8 cellular contexts compared by ENCODE assay signal in genomic region chr15:74958320-74958907, GRCh38. TPM values are rescaled to one million over a fixed set of nuclear protein-coding genes. Genes with fewer than 3 reads are reported as not detected.
A peak's percentile ranks its signal among the peaks of the same experiment; 100 is the strongest.
DNase-seq lines count a peak whose midpoint lies in the region; ATAC-seq, FAIRE-seq and TF ChIP-seq lines count a peak whose summit lies in the region.

No MANE protein-coding gene starts in this region.

- H3K27me3 ChIP-seq in BLaER1 (peaks cover 72% of the 10 kb centered on the region), HUES6 (ENCODE audit: control insufficient read depth, insufficient read depth, low read length) (peaks cover 58% of the 10 kb centered on the region), HepG2 (ENCODE audit: control insufficient read depth in 1 of 2, insufficient read depth in 2 of 2, low read length in 2 of 2) (peaks cover 5 to 70% of the 10 kb centered on the region in 2 experiments; a peak in 4 of 5 replicates), thyroid gland (no peaks in the 10 kb centered on the region)

- no peak for TF ChIP-seq RAD21 in HepG2 (CRISPR knock-in tag; IDR thresholded peaks at IDR 0.05)

- H4K20me1 ChIP-seq in BLaER1, result peaks cover 32% of the 10 kb centered on the region
- H4K20me1 ChIP-seq in HepG2 (ENCODE audit: insufficient read depth, low read length), result no peaks in the 10 kb centered on the region

- no peak for TF ChIP-seq CTCF in choroid plexus epithelial cell (conservative IDR thresholded peaks at IDR 0.05; ENCODE audit: low read depth, low read length)
- TF ChIP-seq CTCF in HepG2 (CRISPR knock-in tag; IDR thresholded peaks at IDR 0.05), result 0 out of 2 replicates have a peak, but pooled peaks have one; percentile 14
- TF ChIP-seq CTCF in thyroid gland (IDR thresholded peaks at IDR 0.05), result peak in 5 of 6 experiments; percentile 24 to 49 (median 47)

- no peaks in the 10 kb centered on the region for H3K36me3 ChIP-seq in BLaER1
- no peaks in the 10 kb centered on the region for H3K36me3 ChIP-seq in HUES6 (ENCODE audit: control insufficient read depth, insufficient read depth, low read length)
- H3K36me3 ChIP-seq in HepG2 (replicated peaks in 1 of 2; ENCODE audit: control insufficient read depth in 1 of 2, insufficient read depth in 2 of 2, low read length in 2 of 2), result no peaks in the 10 kb centered on the region
- H3K36me3 ChIP-seq in thyroid gland, result no peaks in the 10 kb centered on the region

- peak overlapping the region; percentile 19; the same call in 1 of the 2 replicates for H3K4me2 ChIP-seq in BLaER1
- peak overlapping the region; percentile 97 for H3K4me2 ChIP-seq in HepG2 (ENCODE audit: low read depth, low read length)

- H3K4me1 ChIP-seq in BLaER1, result peaks cover 46% of the 10 kb centered on the region
- peaks cover 36% of the 10 kb centered on the region for H3K4me1 ChIP-seq in HUES6 (ENCODE audit: control insufficient read depth, insufficient read depth, low read length)
- peaks cover 18% of the 10 kb centered on the region for H3K4me1 ChIP-seq in HepG2 (ENCODE audit: insufficient read depth, low read length)
- peaks cover 55 to 65% of the 10 kb centered on the region in 2 donors for H3K4me1 ChIP-seq in thyroid gland

- H3K79me2 ChIP-seq in HepG2 (ENCODE audit: insufficient read depth, low read length), result no peaks in the 10 kb centered on the region

- H3K9me3 ChIP-seq in BLaER1, result peaks cover 6% of the 10 kb centered on the region; the same call in 1 of the 2 replicates
- no peaks in the 10 kb centered on the region for H3K9me3 ChIP-seq in HUES6 (ENCODE audit: control insufficient read depth, insufficient read depth, low read depth, low read length)
- H3K9me3 ChIP-seq in HepG2 (ENCODE audit: low read length), result no peaks in the 10 kb centered on the region
- no peaks in the 10 kb centered on the region for H3K9me3 ChIP-seq in thyroid gland

- in situ Hi-C loops in HepG2 (cut with HindIII; ENCODE audit: extremely low pct_ligation_motif_present, low pct_unique_long_range_greater_than_20kb), result loop anchor here (10.0 kb wide), 2 partner anchors 184 to 324 kb away; no protein-coding TSS in a partner anchor

- H3K27ac ChIP-seq in BLaER1 (no peak overlapping the region), HUES6 (ENCODE audit: low read depth, low read length) (no peak overlapping the region), HepG2 (ENCODE audit: extremely low read length, insufficient read depth, low read length) (no peak overlapping the region), thyroid gland (peak overlapping the region; percentile 24 to 97 (median 61))

- FAIRE-seq in HepG2 (lab: Jason Lieb, UNC), result peak; percentile 73

- H3K4me3 ChIP-seq in BLaER1 (no peak overlapping the region), HUES6 (ENCODE audit: low read depth, low read length) (peak overlapping the region; percentile 69), choroid plexus epithelial cell (ENCODE audit: low read depth, low read length) (peak overlapping the region; percentile 50), HepG2 (replicated peaks in 1 of 3; ENCODE audit: insufficient read depth in 1 of 3, low read depth in 2 of 3, low read length in 3 of 3) (peak overlapping the region; percentile 56 to 78 (median 63)), thyroid gland (replicated peaks in 1 of 3) (peak overlapping the region; percentile 25 to 90 (median 39))

- TF ChIP-seq EP300 in HepG2 (IDR thresholded peaks at IDR 0.05; ENCODE audit: low read depth in 2 of 2, low read length in 2 of 2), result no peak
- no peak for TF ChIP-seq EP300 in HepG2 (CRISPR knock-in tag; IDR thresholded peaks at IDR 0.05; ENCODE audit: borderline replicate concordance)

- ATAC-seq in HepG2, result peak; percentile 75

- CTCF ChIA-PET in HepG2 (lab: Yijun Ruan, JAX; ENCODE audit: low intra/inter-chr PET ratio, low total read pairs), result no interaction called here

- 0% methylated on average over 7 of the region's 28 CpGs for whole genome bisulfite sequencing in HepG2 (ENCODE audit: low lambda C conversion rate)
- WGBS in thyroid gland, 2 donors, result 3% methylated on average over 21 to 27 of the region's 28 CpGs

- H3K9ac ChIP-seq in BLaER1 (no peak overlapping the region), HUES6 (ENCODE audit: low read length) (peak overlapping the region; percentile 37), HepG2 (ENCODE audit: insufficient read depth, low read depth, low read length) (peak overlapping the region; percentile 58; the same call in 1 of the 2 replicates)

- DNase-seq in choroid plexus epithelial cell (ENCODE audit: low read depth) (no peak), HepG2 (ENCODE audit: low spot score) (peak; percentile 68), thyroid gland (peak; percentile 71 to 77), RPMI8226 (no peak), NCI-H345 (lab: John Stamatoyannopoulos, UW) (no peak), NCI-H1092 treated with DMSO at 0.1 percent for 48 hours (lab: John Stamatoyannopoulos, UW) (no peak)

- no peak for TF ChIP-seq POLR2A in HepG2 (IDR thresholded peaks at IDR 0.05; ENCODE audit: insufficient read depth in 1 of 2, low read depth in 2 of 2, low read length in 2 of 2)
- TF ChIP-seq POLR2A in thyroid gland (IDR thresholded peaks at IDR 0.05), result peak in 1 of 2 donors; percentile 43

- intact Hi-C loops in HepG2 (cut with micrococcal nuclease; ENCODE audit: unreplicated experiment), result no loop called here
- intact Hi-C loops in thyroid gland (cut with DNase I), result loop anchor here (5.0 to 10.0 kb wide), 2 partner anchors 54 to 326 kb away; partner anchors contain the start of gene FAM219B

- no TSS peak for BruUV-seq in HepG2 (replicated peaks; lab: Mats Ljungman, UMichigan)

- POLR2A ChIA-PET in HepG2 (lab: Yijun Ruan, JAX), result no interaction called here

- no peak overlapping the region for H2AFZ ChIP-seq in HepG2 (ENCODE audit: low read length)

RNA-seq across cellular contexts. Expression of gene RPP25, which starts 1.8 kb away (rescaled TPM):
- total RNA-seq in HepG2 (2016; rRNA removed; fragmentation: Illumina TruSeq; extraction: Trizol), result 0.08 and 0.11 TPM in 2 replicates
- total RNA-seq in HepG2 (2016; cell fraction: cytosol; rRNA removed; fragmentation: Illumina TruSeq; extraction: Trizol; ENCODE audit: low read depth), result not detected in 2 replicates
- 0.09 and 0.16 TPM in 2 replicates for total RNA-seq in HepG2 (2016; cell fraction: insoluble cytoplasmic fraction; rRNA removed; fragmentation: Illumina TruSeq; extraction: Trizol)
- total RNA-seq in HepG2 (2016; cell fraction: membrane; rRNA removed; fragmentation: Illumina TruSeq; extraction: Trizol), result 0.12 and 0.14 TPM in 2 replicates
- total RNA-seq in HepG2 (2016; cell fraction: nucleus; rRNA removed; fragmentation: Illumina TruSeq; extraction: Trizol), result not detected in 2 replicates
- polyA plus RNA-seq in HepG2 (2011; rRNA removed), result 0.04 and 0.05 TPM in 2 replicates
- polyA plus RNA-seq in HepG2 (2011; cell fraction: cytosol; rRNA removed), result 0.09 and 0.12 TPM in 2 replicates
- polyA plus RNA-seq in HepG2 (2011; cell fraction: nucleus; rRNA removed), result 0.07 and 0.11 TPM in 2 replicates
- polyA plus RNA-seq in HepG2 (2012), result 0.07 TPM in 1 of 2 replicates, not detected in the other
- polyA plus RNA-seq in HepG2 (2016; cell fraction: cytosol; fragmentation: Illumina TruSeq; extraction: Trizol; ENCODE audit: low read depth), result 0.08 TPM in 1 of 2 replicates, not detected in the other
- polyA plus RNA-seq in HepG2 (2016; cell fraction: insoluble cytoplasmic fraction; fragmentation: Illumina TruSeq; extraction: Trizol; ENCODE audit: low read depth), result 0.08 TPM in 1 of 2 replicates, not detected in the other
- polyA plus RNA-seq in HepG2 (2016; cell fraction: membrane; fragmentation: Illumina TruSeq; extraction: Trizol; ENCODE audit: low read depth), result 0.08 TPM in 1 of 2 replicates, not detected in the other
- 0.15 TPM in 2 replicates for polyA plus RNA-seq in HepG2 (2016; cell fraction: nucleus; fragmentation: Illumina TruSeq; extraction: Trizol; ENCODE audit: insufficient read depth, low read depth)
- polyA minus RNA-seq in HepG2 (2011; rRNA and poly(A)+ RNA removed; ENCODE audit: low replicate concordance), result 0.22 and 25.9 TPM in 2 replicates
- polyA minus RNA-seq in HepG2 (2011; cell fraction: cytosol; rRNA and poly(A)+ RNA removed), result 0.30 and 0.62 TPM in 2 replicates
- polyA minus RNA-seq in HepG2 (2011; cell fraction: nucleus; rRNA and poly(A)+ RNA removed), result 0.25 and 0.26 TPM in 2 replicates
- total RNA-seq in thyroid gland, result 10 to 100 TPM; 14.2 to 23.1 (median 16.4) TPM

RNA-seq across cellular contexts. Expression of gene COX5A, which starts 20.5 kb away (rescaled TPM):
- total RNA-seq in HepG2 (2016; rRNA removed; fragmentation: Illumina TruSeq; extraction: Trizol) (217 and 218 TPM in 2 replicates), thyroid gland (100 to 1,000 TPM; 103 to 235 (median 166) TPM)
- total RNA-seq in HepG2 (2016; cell fraction: cytosol; rRNA removed; fragmentation: Illumina TruSeq; extraction: Trizol; ENCODE audit: low read depth), result 117 and 120 TPM in 2 replicates
- 207 and 224 TPM in 2 replicates for total RNA-seq in HepG2 (2016; cell fraction: insoluble cytoplasmic fraction; rRNA removed; fragmentation: Illumina TruSeq; extraction: Trizol)
- total RNA-seq in HepG2 (2016; cell fraction: membrane; rRNA removed; fragmentation: Illumina TruSeq; extraction: Trizol), result 128 and 130 TPM in 2 replicates
- 98.7 and 101 TPM in 2 replicates for total RNA-seq in HepG2 (2016; cell fraction: nucleus; rRNA removed; fragmentation: Illumina TruSeq; extraction: Trizol)
- polyA plus RNA-seq in HepG2 (2011; rRNA removed), result 132 and 158 TPM in 2 replicates
- 156 and 163 TPM in 2 replicates for polyA plus RNA-seq in HepG2 (2011; cell fraction: cytosol; rRNA removed)
- polyA plus RNA-seq in HepG2 (2011; cell fraction: nucleus; rRNA removed), result 70.3 and 75.2 TPM in 2 replicates
- 264 and 279 TPM in 2 replicates for polyA plus RNA-seq in HepG2 (2012)
- 273 and 293 TPM in 2 replicates for polyA plus RNA-seq in HepG2 (2016; cell fraction: cytosol; fragmentation: Illumina TruSeq; extraction: Trizol; ENCODE audit: low read depth)
- 379 and 384 TPM in 2 replicates for polyA plus RNA-seq in HepG2 (2016; cell fraction: insoluble cytoplasmic fraction; fragmentation: Illumina TruSeq; extraction: Trizol; ENCODE audit: low read depth)
- polyA plus RNA-seq in HepG2 (2016; cell fraction: membrane; fragmentation: Illumina TruSeq; extraction: Trizol; ENCODE audit: low read depth), result 251 and 264 TPM in 2 replicates
- polyA plus RNA-seq in HepG2 (2016; cell fraction: nucleus; fragmentation: Illumina TruSeq; extraction: Trizol; ENCODE audit: insufficient read depth, low read depth), result 250 and 258 TPM in 2 replicates
- polyA minus RNA-seq in HepG2 (2011; rRNA and poly(A)+ RNA removed; ENCODE audit: low replicate concordance), result 21.4 and 51.3 TPM in 2 replicates
- 76.2 and 81.5 TPM in 2 replicates for polyA minus RNA-seq in HepG2 (2011; cell fraction: cytosol; rRNA and poly(A)+ RNA removed)
- 23.3 and 29.7 TPM in 2 replicates for polyA minus RNA-seq in HepG2 (2011; cell fraction: nucleus; rRNA and poly(A)+ RNA removed)

RNA-seq across cellular contexts. Expression of gene SCAMP5, which starts 36.9 kb away (rescaled TPM):
- total RNA-seq in HepG2 (2016; rRNA removed; fragmentation: Illumina TruSeq; extraction: Trizol) (31.1 and 34.3 TPM in 2 replicates), thyroid gland (10 to 100 TPM in 2 of 4 donors, 1 to 10 TPM in 2; 7.6 to 16.7 (median 10.1) TPM)
- total RNA-seq in HepG2 (2016; cell fraction: cytosol; rRNA removed; fragmentation: Illumina TruSeq; extraction: Trizol; ENCODE audit: low read depth), result 18.1 and 20.2 TPM in 2 replicates
- 28.9 and 30.0 TPM in 2 replicates for total RNA-seq in HepG2 (2016; cell fraction: insoluble cytoplasmic fraction; rRNA removed; fragmentation: Illumina TruSeq; extraction: Trizol)
- total RNA-seq in HepG2 (2016; cell fraction: membrane; rRNA removed; fragmentation: Illumina TruSeq; extraction: Trizol), result 51.8 and 60.3 TPM in 2 replicates
- 18.6 and 23.6 TPM in 2 replicates for total RNA-seq in HepG2 (2016; cell fraction: nucleus; rRNA removed; fragmentation: Illumina TruSeq; extraction: Trizol)
- 49.0 and 58.1 TPM in 2 replicates for polyA plus RNA-seq in HepG2 (2011; rRNA removed)
- 46.5 and 47.4 TPM in 2 replicates for polyA plus RNA-seq in HepG2 (2011; cell fraction: cytosol; rRNA removed)
- polyA plus RNA-seq in HepG2 (2011; cell fraction: nucleus; rRNA removed), result 39.9 and 45.6 TPM in 2 replicates
- polyA plus RNA-seq in HepG2 (2012), result 23.3 and 23.6 TPM in 2 replicates
- 30.8 and 37.6 TPM in 2 replicates for polyA plus RNA-seq in HepG2 (2016; cell fraction: cytosol; fragmentation: Illumina TruSeq; extraction: Trizol; ENCODE audit: low read depth)
- 43.3 and 47.6 TPM in 2 replicates for polyA plus RNA-seq in HepG2 (2016; cell fraction: insoluble cytoplasmic fraction; fragmentation: Illumina TruSeq; extraction: Trizol; ENCODE audit: low read depth)
- 77.2 and 78.4 TPM in 2 replicates for polyA plus RNA-seq in HepG2 (2016; cell fraction: membrane; fragmentation: Illumina TruSeq; extraction: Trizol; ENCODE audit: low read depth)
- 46.8 and 52.7 TPM in 2 replicates for polyA plus RNA-seq in HepG2 (2016; cell fraction: nucleus; fragmentation: Illumina TruSeq; extraction: Trizol; ENCODE audit: insufficient read depth, low read depth)
- 10.5 and 79.6 TPM in 2 replicates for polyA minus RNA-seq in HepG2 (2011; rRNA and poly(A)+ RNA removed; ENCODE audit: low replicate concordance)
- 15.0 and 19.5 TPM in 2 replicates for polyA minus RNA-seq in HepG2 (2011; cell fraction: cytosol; rRNA and poly(A)+ RNA removed)
- polyA minus RNA-seq in HepG2 (2011; cell fraction: nucleus; rRNA and poly(A)+ RNA removed), result 7.2 and 10.4 TPM in 2 replicates

RNA-seq across cellular contexts. Expression of gene FAM219B, which starts 51.8 kb away (rescaled TPM):
- total RNA-seq in HepG2 (2016; rRNA removed; fragmentation: Illumina TruSeq; extraction: Trizol), result 18.0 and 36.6 TPM in 2 replicates
- 14.9 and 16.5 TPM in 2 replicates for total RNA-seq in HepG2 (2016; cell fraction: cytosol; rRNA removed; fragmentation: Illumina TruSeq; extraction: Trizol; ENCODE audit: low read depth)
- total RNA-seq in HepG2 (2016; cell fraction: insoluble cytoplasmic fraction; rRNA removed; fragmentation: Illumina TruSeq; extraction: Trizol), result 26.3 and 28.5 TPM in 2 replicates
- total RNA-seq in HepG2 (2016; cell fraction: membrane; rRNA removed; fragmentation: Illumina TruSeq; extraction: Trizol), result 34.0 and 34.5 TPM in 2 replicates
- total RNA-seq in HepG2 (2016; cell fraction: nucleus; rRNA removed; fragmentation: Illumina TruSeq; extraction: Trizol), result 36.5 and 50.4 TPM in 2 replicates
- 50.2 and 52.3 TPM in 2 replicates for polyA plus RNA-seq in HepG2 (2011; rRNA removed)
- polyA plus RNA-seq in HepG2 (2011; cell fraction: cytosol; rRNA removed), result 28.4 and 30.8 TPM in 2 replicates
- polyA plus RNA-seq in HepG2 (2011; cell fraction: nucleus; rRNA removed), result 176 and 185 TPM in 2 replicates
- polyA plus RNA-seq in HepG2 (2012), result 21.6 and 28.8 TPM in 2 replicates
- 9.6 and 12.3 TPM in 2 replicates for polyA plus RNA-seq in HepG2 (2016; cell fraction: cytosol; fragmentation: Illumina TruSeq; extraction: Trizol; ENCODE audit: low read depth)
- polyA plus RNA-seq in HepG2 (2016; cell fraction: insoluble cytoplasmic fraction; fragmentation: Illumina TruSeq; extraction: Trizol; ENCODE audit: low read depth), result 16.8 and 18.6 TPM in 2 replicates
- 21.3 and 21.8 TPM in 2 replicates for polyA plus RNA-seq in HepG2 (2016; cell fraction: membrane; fragmentation: Illumina TruSeq; extraction: Trizol; ENCODE audit: low read depth)
- 53.3 TPM in 2 replicates for polyA plus RNA-seq in HepG2 (2016; cell fraction: nucleus; fragmentation: Illumina TruSeq; extraction: Trizol; ENCODE audit: insufficient read depth, low read depth)
- polyA minus RNA-seq in HepG2 (2011; rRNA and poly(A)+ RNA removed; ENCODE audit: low replicate concordance), result 48.2 and 65.5 TPM in 2 replicates
- polyA minus RNA-seq in HepG2 (2011; cell fraction: cytosol; rRNA and poly(A)+ RNA removed), result 9.3 and 14.4 TPM in 2 replicates
- 30.9 and 39.9 TPM in 2 replicates for polyA minus RNA-seq in HepG2 (2011; cell fraction: nucleus; rRNA and poly(A)+ RNA removed)
- total RNA-seq in thyroid gland, result 100 to 1,000 TPM in 1 of 4 donors, 10 to 100 TPM in 3; 72.1 to 136 (median 88.2) TPM

Comparison
In these comparisons a context has a peak if more than half of its experiments do, and no peak if none do; other contexts are left out.
1. H3K27ac ChIP-seq: peak in thyroid gland (3 of 3); none in BLaER1 (single experiment), HUES6 (single experiment) and HepG2 (single experiment).
2. DNase-seq: peak in HepG2 (single experiment) and thyroid gland (2 of 2); none in choroid plexus epithelial cell (single experiment), RPMI8226 (single experiment), NCI-H345 (single experiment) and NCI-H1092 treated with DMSO at 0.1 percent for 48 hours (single experiment).
3. RNA of gene RPP25, which starts 1.8 kb away (total RNA-seq): 14.2 to 23.1 TPM in thyroid gland; 0.08 to 0.16 TPM in HepG2; every median in the first group is over 10 times any median in the second.